Comparison of ENCODE assay signal across 15 cellular contexts in genomic region chr21:41064325-41064724, GRCh38.
"Had no signal": no experiment of that assay in that cellular context is flagged by ENCODE, and none has a peak within 500 bp of the region (broad histone marks: within the 10 kb centered on the region; RNA-seq: fewer than 3 reads in every experiment).

No MANE protein-coding gene starts in this region.

- H3K36me3 ChIP-seq: cardiac muscle cell, esophagus muscularis mucosa, ovary, tibial artery, WERI-Rb-1 had no signal

- H3K27ac ChIP-seq: cardiac muscle cell, esophagus muscularis mucosa, hepatocyte, ovary, tibial artery, WERI-Rb-1 had no signal

- H3K79me2 ChIP-seq: hepatocyte had no signal

- DNase-seq: activated CD4-positive, alpha-beta T cell treated with anti-CD3 and anti-CD28 coated beads, Interleukin-2, amount 50 U/mL, for 4 hours; activated gamma-delta T cell treated with Interleukin-2 at 50 U/mL for 16 hours; dermis blood vessel endothelial cell; effector memory CD4-positive, alpha-beta T cell; mucosa of descending colon; naive thymus-derived CD4-positive, alpha-beta T cell; ovary; stimulated activated CD8-positive, alpha-beta memory T cell treated with anti-CD3 and anti-CD28 coated beads, Interleukin-4, amount 100 ng/mL, for 48 hours; stimulated activated naive CD4-positive, alpha-beta T cell treated with Interleukin-2 at 50 U/mL for 16 hours; tibial artery; WERI-Rb-1 had no signal

- H3K4me3 ChIP-seq: cardiac muscle cell, esophagus muscularis mucosa, hepatocyte, mucosa of descending colon, ovary, tibial artery had no signal

- H3K27me3 ChIP-seq: cardiac muscle cell, ovary had no signal

- H2AFZ ChIP-seq: hepatocyte had no signal

- ATAC-seq: activated naive CD4-positive, alpha-beta T cell treated with anti-CD3 and anti-CD28 coated beads, Interleukin-2, amount 50 U/mL, for 72 hours; mucosa of descending colon; naive thymus-derived CD4-positive, alpha-beta T cell had no signal

- H3K4me2 ChIP-seq: hepatocyte had no signal

- H3K9me3 ChIP-seq: esophagus muscularis mucosa, mucosa of descending colon, ovary, tibial artery had no signal
